Comparison of ENCODE assay signal across 8 cellular contexts in genomic region chr15:28125673-28126651, GRCh38. TPM values are rescaled to one million over a fixed set of nuclear protein-coding genes. Genes with fewer than 3 reads are reported as not detected.
DNase-seq lines count a peak whose midpoint lies in the region; ATAC-seq, FAIRE-seq and TF ChIP-seq lines count a peak whose summit lies in the region.

No MANE protein-coding gene starts in this region.

- no peak overlapping the region for H2AFZ ChIP-seq in keratinocyte (ENCODE audit: control insufficient read depth, low read length)

- H3K9me3 ChIP-seq in ascending aorta (no peaks in the 10 kb centered on the region), keratinocyte (ENCODE audit: control insufficient read depth, low read depth, low read length) (no peaks in the 10 kb centered on the region), upper lobe of left lung (no peaks in the 10 kb centered on the region)

- TF ChIP-seq EP300 in upper lobe of left lung (IDR thresholded peaks at IDR 0.05) = no peak

- peaks cover 7% of the 10 kb centered on the region for H3K36me3 Mint-ChIP-seq in activated CD4-positive, alpha-beta T cell treated with anti-CD3 and anti-CD28 coated beads, Interleukin-2, amount 10 ng/mL, durations not matched to agents 24 days and 14 days (ENCODE audit: low read depth)
- H3K36me3 Mint-ChIP-seq in activated T-cell treated with anti-CD3 and anti-CD28 coated beads, Interleukin-2, amount 50 U/mL, for 24 hours (ENCODE audit: low read depth) = peaks cover 73% of the 10 kb centered on the region

- H3K79me2 ChIP-seq in keratinocyte (ENCODE audit: control insufficient read depth, insufficient read depth, low read length) = no peaks in the 10 kb centered on the region

- dilution Hi-C loops in keratinocyte (cut with MboI; ENCODE audit: extremely low pct_ligation_motif_present, low sequenced_read_pairs) = no loop called here

- no peak overlapping the region for H3K9ac ChIP-seq in keratinocyte (ENCODE audit: control insufficient read depth, extremely low read depth, insufficient read depth, low read length)

- H3K27me3 ChIP-seq in ascending aorta (no peaks in the 10 kb centered on the region), keratinocyte (ENCODE audit: control insufficient read depth, extremely low read depth, insufficient read depth, low read length) (no peaks in the 10 kb centered on the region), upper lobe of left lung (no peaks in the 10 kb centered on the region)

- no peak overlapping the region for H3K27ac Mint-ChIP-seq in activated CD4-positive, alpha-beta T cell treated with anti-CD3 and anti-CD28 coated beads, Interleukin-2, amount 10 ng/mL, durations not matched to agents 24 days and 14 days
- no peak overlapping the region for H3K27ac Mint-ChIP-seq in activated T-cell treated with anti-CD3 and anti-CD28 coated beads, Interleukin-2, amount 50 U/mL, for 24 hours

- ATAC-seq in upper lobe of left lung (ENCODE audit: low FRiP score in 2 of 2) = peak in 1 of 2 donors; percentile 36

- no peaks in the 10 kb centered on the region for H3K4me1 Mint-ChIP-seq in activated CD4-positive, alpha-beta T cell treated with anti-CD3 and anti-CD28 coated beads, Interleukin-2, amount 10 ng/mL, durations not matched to agents 24 days and 14 days
- peaks cover 2% of the 10 kb centered on the region for H3K4me1 Mint-ChIP-seq in activated T-cell treated with anti-CD3 and anti-CD28 coated beads, Interleukin-2, amount 50 U/mL, for 24 hours (ENCODE audit: low read depth)

- H3K27me3 Mint-ChIP-seq in activated CD4-positive, alpha-beta T cell treated with anti-CD3 and anti-CD28 coated beads, Interleukin-2, amount 10 ng/mL, durations not matched to agents 24 days and 14 days = no peaks in the 10 kb centered on the region
- H3K27me3 Mint-ChIP-seq in activated T-cell treated with anti-CD3 and anti-CD28 coated beads, Interleukin-2, amount 50 U/mL, for 24 hours = no peaks in the 10 kb centered on the region

- no peaks in the 10 kb centered on the region for H3K4me1 ChIP-seq in ascending aorta
- peaks cover 7% of the 10 kb centered on the region for H3K4me1 ChIP-seq in keratinocyte (ENCODE audit: control insufficient read depth, extremely low read depth, insufficient read depth, low read length)
- no peaks in the 10 kb centered on the region for H3K4me1 ChIP-seq in upper lobe of left lung

- 70 to 72% methylated on average over 17 of the region's 17 CpGs for WGBS in upper lobe of left lung, 2 donors

- no peak overlapping the region for H3K4me2 ChIP-seq in keratinocyte (ENCODE audit: control insufficient read depth, extremely low read depth, insufficient read depth, low read depth, low read length)

- no peak overlapping the region for H3K27ac ChIP-seq in ascending aorta
- no peak overlapping the region for H3K27ac ChIP-seq in keratinocyte (ENCODE audit: control insufficient read depth, insufficient read depth, low read length)
- no peak overlapping the region for H3K27ac ChIP-seq in upper lobe of left lung

- no peak overlapping the region for H3K4me3 Mint-ChIP-seq in activated CD4-positive, alpha-beta T cell treated with anti-CD3 and anti-CD28 coated beads, Interleukin-2, amount 10 ng/mL, durations not matched to agents 24 days and 14 days
- H3K4me3 Mint-ChIP-seq in activated T-cell treated with anti-CD3 and anti-CD28 coated beads, Interleukin-2, amount 50 U/mL, for 24 hours = no peak overlapping the region

- peaks cover 36 to 49% of the 10 kb centered on the region in 2 donors for H3K36me3 ChIP-seq in ascending aorta
- peaks cover 16 to 20% of the 10 kb centered on the region in 2 experiments for H3K36me3 ChIP-seq in keratinocyte (ENCODE audit: control insufficient read depth in 2 of 2, extremely low read depth in 1 of 2, insufficient read depth in 2 of 2, low read length in 2 of 2)
- H3K36me3 ChIP-seq in upper lobe of left lung = peaks cover 11 to 74% (median 36%) of the 10 kb centered on the region in 4 donors

- peak; percentile 40 to 68 (median 55) for TF ChIP-seq CTCF in ascending aorta (IDR thresholded peaks at IDR 0.05)
- TF ChIP-seq CTCF in keratinocyte (optimal IDR thresholded peaks at IDR 0.05 in 1 of 3, IDR thresholded peaks at IDR 0.05 in 1 of 3, conservative IDR thresholded peaks at IDR 0.05 in 1 of 3; ENCODE audit: extremely low read depth in 1 of 3, insufficient read depth in 2 of 3, low read length in 3 of 3) = peak; percentile 44 to 48 (median 45)
- TF ChIP-seq CTCF in upper lobe of left lung (IDR thresholded peaks at IDR 0.05) = peak; percentile 24 to 57 (median 50)

- H4K20me1 ChIP-seq in keratinocyte (ENCODE audit: control insufficient read depth, extremely low read depth, insufficient read depth, low read length) = peaks cover 3% of the 10 kb centered on the region

- TF ChIP-seq POLR2A in upper lobe of left lung (IDR thresholded peaks at IDR 0.05) = no peak

- DNase-seq in activated CD4-positive, alpha-beta T cell treated with anti-CD3 and anti-CD28 coated beads, Interleukin-2, amount 10 ng/mL, durations not matched to agents 24 days and 14 days = peak; percentile 77
- no peak for DNase-seq in activated CD4-positive, alpha-beta T cell treated with anti-CD3 and anti-CD28 coated beads for 4 hours
- DNase-seq in NCI-H1048 (lab: John Stamatoyannopoulos, UW) (peak; percentile 44), ascending aorta (ENCODE audit: low spot score in 2 of 2) (peak in 1 of 2 donors; percentile 53), keratinocyte (ENCODE audit: low read depth, low spot score) (peak; percentile 17), upper lobe of left lung (no peak), NCI-H187 (lab: John Stamatoyannopoulos, UW) (no peak)
- DNase-seq in activated T-cell treated with anti-CD3 and anti-CD28 coated beads, Interleukin-2, amount 50 U/mL, for 24 hours = no peak

- no peaks in the 10 kb centered on the region for H3K9me3 Mint-ChIP-seq in activated CD4-positive, alpha-beta T cell treated with anti-CD3 and anti-CD28 coated beads, Interleukin-2, amount 10 ng/mL, durations not matched to agents 24 days and 14 days
- H3K9me3 Mint-ChIP-seq in activated T-cell treated with anti-CD3 and anti-CD28 coated beads, Interleukin-2, amount 50 U/mL, for 24 hours = no peaks in the 10 kb centered on the region

- no peaks in the 10 kb centered on the region for H3K9me1 ChIP-seq in keratinocyte (ENCODE audit: control insufficient read depth, extremely low read depth, insufficient read depth, low read length)

- no peak overlapping the region for H3K4me3 ChIP-seq in ascending aorta
- no peak overlapping the region for H3K4me3 ChIP-seq in keratinocyte (ENCODE audit: control insufficient read depth in 2 of 3, extremely low read depth in 1 of 3, insufficient read depth in 2 of 3, low read depth in 1 of 3, low read length in 3 of 3)
- H3K4me3 ChIP-seq in upper lobe of left lung = no peak overlapping the region

- intact Hi-C loops in activated CD4-positive, alpha-beta T cell treated with anti-CD3 and anti-CD28 coated beads, Interleukin-2, amount 10 ng/mL, durations not matched to agents 24 days and 14 days (cut with micrococcal nuclease) = no loop called here
- intact Hi-C loops in ascending aorta (cut with DNase I) = no loop called here

- no peak for FAIRE-seq in keratinocyte (lab: Jason Lieb, UNC)

RNA-seq across cellular contexts. Expression of gene OCA2, which starts 26.8 kb away (rescaled TPM):
- not detected in 2 replicates for total RNA-seq in activated CD4-positive, alpha-beta T cell treated with anti-CD3 and anti-CD28 coated beads, Interleukin-2, amount 10 ng/mL, durations not matched to agents 24 days and 14 days
- total RNA-seq in ascending aorta (1.2 TPM), upper lobe of left lung (1 to 10 TPM in 5 of 6 donors, under 1 TPM in 1; 0.83 to 6.0 (median 2.0) TPM)
- 0.03 to 0.08 TPM (median 0.05 TPM) in 3 replicates for polyA plus RNA-seq in keratinocyte
- not detected for polyA plus RNA-seq in keratinocyte (2011; ENCODE audit: low read depth)
- 0.08 and 0.10 TPM in 2 replicates for polyA plus RNA-seq in keratinocyte (2011; cell fraction: cytosol; rRNA removed)
- polyA plus RNA-seq in keratinocyte (2011; cell fraction: nucleus; rRNA removed) = 0.13 and 0.14 TPM in 2 replicates
- not detected in 2 replicates for polyA plus RNA-seq in keratinocyte (2012; ENCODE audit: low replicate concordance)
- 0.10 TPM in 1 of 3 replicates, not detected in the others for polyA minus RNA-seq in keratinocyte
- polyA minus RNA-seq in keratinocyte (2011; cell fraction: cytosol; rRNA and poly(A)+ RNA removed) = not detected
- polyA minus RNA-seq in keratinocyte (2011; cell fraction: nucleus; rRNA and poly(A)+ RNA removed) = 0.21 and 0.31 TPM in 2 replicates

Comparison
In these comparisons a context has a peak if more than half of its experiments do, and no peak if none do; other contexts are left out.
1. DNase-seq: peak in activated CD4-positive, alpha-beta T cell treated with anti-CD3 and anti-CD28 coated beads, Interleukin-2, amount 10 ng/mL, durations not matched to agents 24 days and 14 days (single experiment), NCI-H1048 (single experiment) and keratinocyte (single experiment); none in activated CD4-positive, alpha-beta T cell treated with anti-CD3 and anti-CD28 coated beads for 4 hours (0 of 2), upper lobe of left lung (0 of 2), NCI-H187 (0 of 2) and activated T-cell treated with anti-CD3 and anti-CD28 coated beads, Interleukin-2, amount 50 U/mL, for 24 hours (single experiment).
2. Peak in every context shown above with its lines, with median percentiles within 50 percentile points of each other: CTCF ChIP-seq.